In the genomic region with DNA sequence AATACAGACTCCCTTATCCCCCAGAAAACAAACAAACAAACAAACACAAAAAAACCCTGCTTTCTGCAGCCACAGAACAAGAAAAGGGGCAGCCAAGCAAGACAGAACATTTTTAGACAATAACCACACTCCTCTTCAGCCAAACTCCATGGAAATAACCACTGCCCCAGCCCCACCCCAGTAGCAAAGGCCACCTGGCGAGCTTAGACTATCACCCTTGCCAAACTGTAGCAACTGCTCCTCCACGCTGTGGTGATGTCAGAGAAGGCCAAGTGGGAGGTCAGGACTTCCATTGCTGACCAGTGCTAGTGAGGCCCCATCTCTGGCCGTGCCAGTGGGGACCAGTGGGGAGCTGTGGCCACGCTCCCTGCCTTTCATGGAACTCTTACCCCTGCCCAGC, we compare ENCODE assay signal across 26 cellular contexts.
"Had no signal": no experiment of that assay in that cellular context is flagged by ENCODE, and none has a peak within 500 bp of the region (broad histone marks: within the 10 kb centered on the region; RNA-seq: fewer than 3 reads in every experiment).

No MANE protein-coding gene starts in this region.

- H3K9me3 ChIP-seq: esophagus squamous epithelium, heart right ventricle, ovary, suprapubic skin had no signal

- H3K4me2 ChIP-seq: smooth muscle cell had no signal

- H3K27ac ChIP-seq: coronary artery, esophagus squamous epithelium, heart right ventricle, ovary, suprapubic skin had no signal

- H3K27me3 ChIP-seq: ovary had no signal

- H3K4me3 ChIP-seq: coronary artery, esophagus squamous epithelium, heart right ventricle, lung, ovary, smooth muscle cell, suprapubic skin had no signal

- DNase-seq: dermis blood vessel endothelial cell; effector memory CD4-positive, alpha-beta T cell; esophagus squamous epithelium; foreskin melanocyte; glutamatergic neuron; heart right ventricle; hippocampal formation; left cardiac atrium; mesenchymal stem cell; naive thymus-derived CD4-positive, alpha-beta T cell; occipital lobe; ovary; posterior cingulate gyrus; retina; stimulated activated CD4-positive, alpha-beta T cell treated with anti-CD3 and anti-CD28 coated beads, Interleukin-12 subunit alpha, Interleukin-12 subunit beta, amount 100 ng/mL, for 4 hours; stimulated activated CD4-positive, alpha-beta T cell treated with anti-CD3 and anti-CD28 coated beads, Interleukin-1b, Interleukin-23, amount 100 ng/mL, for 48 hours; stimulated activated CD4-positive, alpha-beta T cell treated with anti-CD3 and anti-CD28 coated beads, Interleukin-4, amount 100 ng/mL, for 1 hour; stimulated activated CD8-positive, alpha-beta memory T cell treated with anti-CD3 and anti-CD28 coated beads, Interleukin-4, amount 100 ng/mL, for 48 hours; stimulated activated naive CD4-positive, alpha-beta T cell; stimulated activated naive CD8-positive, alpha-beta T cell treated with anti-CD3 and anti-CD28 coated beads, Interleukin-15, amount 100 ng/mL, for 72 hours; trophoblast cell had no signal

- H3K36me3 ChIP-seq: esophagus squamous epithelium, heart right ventricle, ovary, suprapubic skin had no signal

- ATAC-seq: heart right ventricle; left cardiac atrium; naive thymus-derived CD4-positive, alpha-beta T cell; sciatic nerve; stimulated activated naive CD8-positive, alpha-beta T cell treated with anti-CD3 and anti-CD28 coated beads, Interleukin-15, amount 100 ng/mL, for 72 hours had no signal
